ENCODE assay signal across 34 cellular contexts in the genomic region with DNA sequence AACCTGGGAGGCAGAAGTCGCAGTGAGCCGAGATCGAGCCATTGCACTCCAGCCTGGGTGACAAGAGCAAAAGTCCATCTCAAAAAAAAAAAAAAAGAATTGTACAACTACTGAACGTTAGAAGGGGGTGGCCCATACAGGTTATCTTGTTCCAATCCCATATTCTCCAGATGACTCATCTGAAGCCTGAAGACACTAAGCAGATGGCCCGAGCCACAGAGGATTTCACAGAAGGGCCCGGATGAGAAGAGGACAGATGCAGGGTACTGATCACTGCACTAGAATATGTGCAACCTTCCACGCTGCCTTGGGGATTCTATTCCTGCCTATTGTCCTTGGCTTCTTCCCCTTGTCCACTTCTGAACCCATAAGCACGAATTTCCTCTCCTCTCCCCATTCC.
"Had no signal": no experiment of that assay in that cellular context is flagged by ENCODE, and none has a peak within 500 bp of the region (broad histone marks: within the 10 kb centered on the region; RNA-seq: fewer than 3 reads in every experiment).

No MANE protein-coding gene starts in this region.

- H3K4me1 ChIP-seq: ascending aorta, colonic mucosa, pancreas, prostate gland had no signal

- H3K27me3 ChIP-seq: adrenal gland, ascending aorta, cardiac muscle cell, colonic mucosa, pancreas, upper lobe of right lung had no signal

- ATAC-seq: gastroesophageal sphincter; naive thymus-derived CD8-positive, alpha-beta T cell; pancreas; sciatic nerve; stimulated activated effector memory CD8-positive, alpha-beta T cell treated with anti-CD3 and anti-CD28 coated beads, Interleukin-12 subunit alpha, Interleukin-12 subunit beta, amount 100 ng/mL, for 72 hours; stimulated activated naive CD8-positive, alpha-beta T cell treated with anti-CD3 and anti-CD28 coated beads, Interleukin-15, amount 100 ng/mL, for 72 hours; upper lobe of right lung had no signal

- H3K9me3 ChIP-seq: adrenal gland, ascending aorta, colonic mucosa, esophagus squamous epithelium, pancreas, prostate gland, upper lobe of right lung had no signal

- H3K27ac ChIP-seq: adrenal gland, ascending aorta, cardiac muscle cell, colonic mucosa, epithelial cell of prostate, esophagus squamous epithelium, gastroesophageal sphincter, pancreas, prostate gland, upper lobe of right lung had no signal

- H3K4me3 ChIP-seq: adrenal gland, ascending aorta, cardiac muscle cell, colonic mucosa, esophagus squamous epithelium, gastroesophageal sphincter, pancreas, prostate gland, upper lobe of right lung had no signal

- DNase-seq: activated CD4-positive, alpha-beta memory T cell treated with anti-CD3 and anti-CD28 coated beads for 36 hours; activated CD4-positive, alpha-beta T cell treated with anti-CD3 and anti-CD28 coated beads, Interleukin-2, amount 10 ng/mL, durations not matched to agents 24 days and 14 days; activated CD4-positive, CD25-positive, alpha-beta regulatory T cell treated with anti-CD3 and anti-CD28 coated beads, Interleukin-2, amount 50 U/mL, for 72 hours; activated CD8-positive, alpha-beta memory T cell treated with anti-CD3 and anti-CD28 coated beads, Interleukin-2, amount 50 U/mL, for 4 hours; activated effector memory CD4-positive, alpha-beta T cell treated with anti-CD3 and anti-CD28 coated beads, Interleukin-2, amount 50 U/mL, for 16 hours; activated naive CD4-positive, alpha-beta T cell treated with anti-CD3 and anti-CD28 coated beads for 36 hours; activated naive CD8-positive, alpha-beta T cell treated with anti-CD3 and anti-CD28 coated beads for 36 hours; activated T-cell treated with anti-CD3 and anti-CD28 coated beads, Interleukin-2, amount 50 U/mL, for 1 hour; adrenal gland; cerebellar nuclear complex; colonic mucosa; effector CD8-positive, alpha-beta T cell; esophagus squamous epithelium; head of caudate nucleus; hypothalamus; immature natural killer cell; midbrain; naive thymus-derived CD8-positive, alpha-beta T cell; nucleus accumbens; pancreas; retina; small intestine; stimulated activated CD4-positive, alpha-beta T cell treated with anti-CD3 and anti-CD28 coated beads, Interleukin-4, amount 100 ng/mL, for 24 hours; stimulated activated naive CD8-positive, alpha-beta T cell treated with anti-CD3 and anti-CD28 coated beads, Interleukin-15, amount 100 ng/mL, for 72 hours; substantia nigra; T1000; upper lobe of right lung had no signal

- H3K36me3 ChIP-seq: adrenal gland, ascending aorta, cardiac muscle cell, colonic mucosa, esophagus squamous epithelium, gastroesophageal sphincter, pancreas, prostate gland, upper lobe of right lung had no signal
